Comparison of ENCODE assay signal across 13 cellular contexts in the genomic region with DNA sequence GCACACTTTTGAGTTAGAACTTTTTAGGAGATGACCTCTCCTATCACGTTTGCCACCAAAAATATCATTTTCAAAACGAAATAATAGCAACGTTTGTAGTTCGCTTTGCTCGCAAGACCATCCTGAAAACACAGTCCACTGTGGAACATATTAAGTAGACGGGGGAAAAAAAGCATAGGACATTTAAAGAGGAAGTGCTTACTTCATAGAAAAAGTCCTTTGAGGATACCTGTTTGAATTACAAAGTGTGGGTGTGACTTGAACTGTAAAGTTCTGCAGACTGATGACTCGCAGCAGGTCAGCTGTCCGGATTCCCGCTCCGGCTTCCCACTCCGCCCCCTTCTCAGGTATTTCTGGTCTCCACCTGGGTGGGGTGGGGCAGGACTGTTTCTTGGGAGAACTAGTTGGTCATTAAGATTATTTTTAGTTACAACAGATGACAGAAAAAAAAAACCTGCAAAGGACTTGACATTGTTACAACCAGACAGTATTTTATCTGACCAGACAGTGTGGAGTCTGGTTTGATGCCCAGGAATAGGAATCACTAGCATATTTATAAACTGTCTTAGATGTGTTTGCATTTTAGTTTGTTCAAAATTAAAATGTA. TPM values are rescaled to one million over a fixed set of nuclear protein-coding genes. Genes with fewer than 3 reads are reported as not detected.
A peak's percentile ranks its signal among the peaks of the same experiment; 100 is the strongest.
DNase-seq lines count a peak whose midpoint lies in the region; ATAC-seq and TF ChIP-seq lines count a peak whose summit lies in the region.
"Had no signal": no experiment of that assay in that cellular context is flagged by ENCODE, and none has a peak within 500 bp of the region (broad histone marks: within the 10 kb centered on the region; RNA-seq: fewer than 3 reads in every experiment).

No MANE protein-coding gene starts in this region.

- H3K4me1 Mint-ChIP-seq in progenitor cell of endocrine pancreas (ENCODE audit: low read depth) = peaks cover 23% of the 10 kb centered on the region

- H3K36me3 Mint-ChIP-seq in progenitor cell of endocrine pancreas (ENCODE audit: insufficient read depth) = peaks cover 34% of the 10 kb centered on the region

- no peak overlapping the region for H3K4me3 Mint-ChIP-seq in progenitor cell of endocrine pancreas (ENCODE audit: low read depth)
- H3K4me3 Mint-ChIP-seq: activated CD4-positive, alpha-beta T cell treated with anti-CD3 and anti-CD28 coated beads for 36 hours had no signal

- TF ChIP-seq CTCF in VCaP (conservative IDR thresholded peaks at IDR 0.05) (no peak), progenitor cell of endocrine pancreas (IDR thresholded peaks at IDR 0.05; ENCODE audit: unreplicated experiment) (no peak), brain microvascular endothelial cell (IDR thresholded peaks at IDR 0.05; ENCODE audit: low read depth, low read length, missing control alignments) (no peak)

- no peaks in the 10 kb centered on the region for H3K27me3 Mint-ChIP-seq in progenitor cell of endocrine pancreas
- H3K27me3 Mint-ChIP-seq: activated CD4-positive, alpha-beta T cell treated with anti-CD3 and anti-CD28 coated beads for 36 hours had no signal

- H3K9me3 Mint-ChIP-seq in progenitor cell of endocrine pancreas (ENCODE audit: low read depth) = no peaks in the 10 kb centered on the region

- DNase-seq in H7 (peak; percentile 41), left ventricle myocardium superior (no peak), progenitor cell of endocrine pancreas (ENCODE audit: low spot score, unreplicated experiment) (no peak), COLO668 (lab: John Stamatoyannopoulos, UW; ENCODE audit: unreplicated experiment) (no peak), NAMALWA (ENCODE audit: low spot score) (no peak), brain microvascular endothelial cell (no peak), NCI-H1417 (lab: John Stamatoyannopoulos, UW) (no peak)
- DNase-seq: activated CD4-positive, alpha-beta T cell treated with anti-CD3 and anti-CD28 coated beads for 36 hours; activated effector memory CD4-positive, alpha-beta T cell treated with anti-CD3 and anti-CD28 coated beads, Interleukin-2, amount 50 U/mL, for 16 hours; KBM-7; NCI-H2081 treated with DMSO at 0.1 percent for 48 hours; stimulated activated CD4-positive, alpha-beta T cell treated with anti-CD3 and anti-CD28 coated beads, Interleukin-2, amount 100 ng/mL, for 48 hours had no signal

- peaks cover 19% of the 10 kb centered on the region for H3K36me3 ChIP-seq in H7 (replicated peaks; ENCODE audit: control insufficient read depth, insufficient read depth, low read length)
- H3K36me3 ChIP-seq in brain microvascular endothelial cell (replicated peaks) = peaks cover 54% of the 10 kb centered on the region

- H3K27ac ChIP-seq in VCaP = peak overlapping the region; percentile 93
- no peak overlapping the region for H3K27ac ChIP-seq in brain microvascular endothelial cell

- peak overlapping the region; percentile 12 for H3K27ac Mint-ChIP-seq in progenitor cell of endocrine pancreas
- H3K27ac Mint-ChIP-seq: activated CD4-positive, alpha-beta T cell treated with anti-CD3 and anti-CD28 coated beads for 36 hours had no signal

- ATAC-seq in left ventricle myocardium superior = peak; percentile 63
- ATAC-seq: activated CD4-positive, alpha-beta T cell treated with anti-CD3 and anti-CD28 coated beads for 36 hours had no signal

- intact Hi-C loops in left ventricle myocardium superior (cut with micrococcal nuclease) = no loop called here

- H3K27me3 ChIP-seq in H7 (ENCODE audit: control insufficient read depth, insufficient read depth, low read length) = no peaks in the 10 kb centered on the region
- H3K27me3 ChIP-seq in brain microvascular endothelial cell (replicated peaks) = no peaks in the 10 kb centered on the region

- H3K4me3 ChIP-seq in H7 (ENCODE audit: insufficient read depth, low read depth, low read length) = no peak overlapping the region
- no peak overlapping the region for H3K4me3 ChIP-seq in brain microvascular endothelial cell (ENCODE audit: low read depth, low read length)

- in situ Hi-C loops in brain microvascular endothelial cell (cut with HindIII; ENCODE audit: low pct_ligation_motif_present, low sequenced_read_pairs) = no loop called here

RNA-seq across cellular contexts. Expression of gene CNOT11, which starts 13.3 kb away (rescaled TPM):
- 68.6 and 72.6 TPM in 2 replicates for total RNA-seq in H7 (2014; rRNA removed; shearing (Covaris generic))
- total RNA-seq in left ventricle myocardium superior = 37.4 TPM
- total RNA-seq in progenitor cell of endocrine pancreas = 73.6 and 74.8 TPM in 2 replicates

RNA-seq across cellular contexts. Expression of gene RNF149, which starts 42.5 kb away (rescaled TPM):
- total RNA-seq in H7 (2014; rRNA removed; shearing (Covaris generic)) = 17.9 and 29.9 TPM in 2 replicates
- total RNA-seq in left ventricle myocardium superior = 16.6 TPM
- total RNA-seq in progenitor cell of endocrine pancreas = 51.2 and 51.5 TPM in 2 replicates
